5 cellular contexts compared by ENCODE assay signal in the genomic region with DNA sequence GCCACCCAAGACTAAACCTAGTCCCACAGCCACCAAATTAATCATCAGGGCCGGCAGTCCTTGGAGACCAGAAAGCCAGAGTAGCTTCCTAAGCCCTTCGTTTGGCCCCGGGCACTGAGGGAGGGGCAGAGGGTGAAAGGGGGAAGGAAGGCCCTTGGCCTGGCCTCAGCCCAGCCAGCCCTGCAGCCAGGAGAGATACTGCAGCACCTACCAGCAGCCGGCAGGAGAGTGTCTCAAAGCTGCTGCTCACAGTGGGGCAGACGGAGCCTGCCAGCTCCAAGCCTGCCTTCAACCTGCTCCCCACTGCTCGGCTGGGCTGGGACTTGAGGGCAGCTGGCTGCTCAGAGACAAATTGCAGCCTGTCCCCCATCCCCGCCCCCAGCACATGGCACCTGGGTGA. TPM values are rescaled to one million over a fixed set of nuclear protein-coding genes. Genes with fewer than 3 reads are reported as not detected.
"Had no signal": no experiment of that assay in that cellular context is flagged by ENCODE, and none has a peak within 500 bp of the region (broad histone marks: within the 10 kb centered on the region; RNA-seq: fewer than 3 reads in every experiment).

No MANE protein-coding gene starts in this region.

RNA-seq across cellular contexts. Expression of a gene that starts 50.3 kb away (rescaled TPM):
- total RNA-seq: hepatocyte, kidney epithelial cell, lung microvascular endothelial cell, myocyte had no signal
- polyA plus RNA-seq: hepatocyte; naive thymus-derived CD8-positive, alpha-beta T cell had no signal
